Comparison of ENCODE assay signal across 22 cellular contexts in genomic region chr14:64765740-64766302, GRCh38.
DNase-seq lines count a peak whose midpoint lies in the region; ATAC-seq, FAIRE-seq and TF ChIP-seq lines count a peak whose summit lies in the region.
"Had no signal": no experiment of that assay in that cellular context is flagged by ENCODE, and none has a peak within 500 bp of the region (broad histone marks: within the 10 kb centered on the region; RNA-seq: fewer than 3 reads in every experiment).

No MANE protein-coding gene starts in this region.

- TF ChIP-seq CTCF in heart right ventricle (IDR thresholded peaks at IDR 0.05): no peak

- peak overlapping the region; percentile 15 for H3K4me3 Mint-ChIP-seq in T-helper 17 cell
- H3K4me3 Mint-ChIP-seq: CD8-positive, alpha-beta T cell had no signal

- 97 to 100% methylated on average over 4 of the region's 4 CpGs for WGBS in heart right ventricle, 2 donors

- H3K27me3 Mint-ChIP-seq in T-helper 17 cell: peaks cover 9% of the 10 kb centered on the region

- H3K4me1 Mint-ChIP-seq in T-helper 17 cell: peaks cover 54% of the 10 kb centered on the region

- H3K4me3 ChIP-seq in heart right ventricle: no peak overlapping the region
- H3K4me3 ChIP-seq: GM12878, SK-N-MC had no signal

- no peaks in the 10 kb centered on the region for H3K27me3 ChIP-seq in heart right ventricle

- peak overlapping the region; percentile 45 for H3K27ac Mint-ChIP-seq in T-helper 17 cell
- H3K27ac Mint-ChIP-seq: CD8-positive, alpha-beta T cell had no signal

- H3K9me3 ChIP-seq in heart right ventricle (no peaks in the 10 kb centered on the region), T-helper 17 cell (ENCODE audit: control insufficient read depth, low read length, poor library complexity, severe bottlenecking) (no peaks in the 10 kb centered on the region)

- intact Hi-C loops in Right ventricle myocardium inferior (cut with DNase I) (no loop called here), heart right ventricle (cut with DNase I) (loop anchor here in 5 of 10 donors (2.0 to 5.0 kb wide), 3 partner anchors 93 to 95 kb away; no protein-coding TSS in a partner anchor)

- peak; percentile 35 for DNase-seq in Right ventricle myocardium inferior (ENCODE audit: missing footprints)
- no peak for DNase-seq in heart right ventricle
- DNase-seq in T-helper 17 cell: no peak
- peak; percentile 42 to 46 for DNase-seq in erythroblast (lab: John Stamatoyannopoulos, UW)
- DNase-seq in urothelium cell line (ENCODE audit: low spot score): no peak
- no peak for DNase-seq in hepatic stellate cell (ENCODE audit: low spot score)
- DNase-seq in stimulated activated CD4-positive, alpha-beta T cell treated with anti-CD3 and anti-CD28 coated beads, Interleukin-12 subunit alpha, Interleukin-12 subunit beta, amount 100 ng/mL, for 4 hours: no peak
- DNase-seq: CD8-positive, alpha-beta T cell; DMS53; EL; NCI-H1105; NCI-H2081; NCI-H2171 treated with DMSO at 0.1 percent for 48 hours; NCI-H446 treated with DMSO at 0.1 percent for 48 hours; SHP77 had no signal

- peaks cover 25 to 42% (median 36%) of the 10 kb centered on the region in 9 donors for H3K4me1 ChIP-seq in heart right ventricle

- no peak for TF ChIP-seq POLR2A in erythroblast (IDR thresholded peaks at IDR 0.05; ENCODE audit: low read length)

- ATAC-seq in Right ventricle myocardium inferior (no peak), heart right ventricle (no peak), T-helper 17 cell (no peak), GM21786 (IDR thresholded peaks at IDR 0.05; ENCODE audit: unreplicated experiment) (no peak)
- ATAC-seq: CD8-positive, alpha-beta T cell; GM12878 had no signal

- H3K36me3 ChIP-seq in heart right ventricle: peaks cover 0 to 40% (median 0%) of the 10 kb centered on the region in 9 donors

- peak; percentile 100 for FAIRE-seq in urothelium cell line (lab: Jason Lieb, UNC)
- FAIRE-seq: A204.1, GM12878, GM18507, H54, RCC 7860 had no signal

- no peak overlapping the region for H3K27ac ChIP-seq in heart right ventricle
- H3K27ac ChIP-seq: SK-N-MC had no signal

- H3K36me3 Mint-ChIP-seq in T-helper 17 cell (ENCODE audit: low read depth): no peaks in the 10 kb centered on the region
- H3K36me3 Mint-ChIP-seq: CD8-positive, alpha-beta T cell had no signal

Comparison
In these comparisons a context has a peak if more than half of its experiments do, and no peak if none do; other contexts are left out.
1. DNase-seq: peak in Right ventricle myocardium inferior (single experiment) and erythroblast (2 of 2); none in heart right ventricle (0 of 2), T-helper 17 cell (0 of 3), urothelium cell line (single experiment), hepatic stellate cell (single experiment) and stimulated activated CD4-positive, alpha-beta T cell treated with anti-CD3 and anti-CD28 coated beads, Interleukin-12 subunit alpha, Interleukin-12 subunit beta, amount 100 ng/mL, for 4 hours (single experiment).